ENCODE assay signal across 14 cellular contexts in genomic region chr3:56837196-56837955, GRCh38. TPM values are rescaled to one million over a fixed set of nuclear protein-coding genes. Genes with fewer than 3 reads are reported as not detected.
DNase-seq lines count a peak whose midpoint lies in the region; ATAC-seq, FAIRE-seq and TF ChIP-seq lines count a peak whose summit lies in the region.
"Had no signal": no experiment of that assay in that cellular context is flagged by ENCODE, and none has a peak within 500 bp of the region (broad histone marks: within the 10 kb centered on the region; RNA-seq: fewer than 3 reads in every experiment).

No MANE protein-coding gene starts in this region.

- peaks cover 2 to 7% of the 10 kb centered on the region in 2 donors for H3K4me1 Mint-ChIP-seq in immature natural killer cell
- H3K4me1 Mint-ChIP-seq in osteocyte (ENCODE audit: unreplicated experiment) = no peaks in the 10 kb centered on the region

- H3K27ac Mint-ChIP-seq in immature natural killer cell = peak overlapping the region in 1 of 6 donors; percentile 36
- H3K27ac Mint-ChIP-seq in osteocyte (ENCODE audit: unreplicated experiment) = no peak overlapping the region
- H3K27ac Mint-ChIP-seq: dendritic cell treated with granulocyte-macrophage colony-stimulating factor and Interleukin-4, amounts not matched to agents 40 ng/mL and 50 ng/mL, for 4 days; type B pancreatic cell had no signal

- peaks cover 3 to 4% (median 4%) of the 10 kb centered on the region in 3 donors for H3K36me3 Mint-ChIP-seq in immature natural killer cell
- no peaks in the 10 kb centered on the region for H3K36me3 Mint-ChIP-seq in osteocyte (ENCODE audit: unreplicated experiment)
- H3K36me3 Mint-ChIP-seq: type B pancreatic cell had no signal

- TF ChIP-seq CTCF in osteocyte (IDR thresholded peaks at IDR 0.05) = no peak

- ATAC-seq in GM18508 (IDR thresholded peaks at IDR 0.05; ENCODE audit: insufficient read depth, unreplicated experiment) (peak; percentile 53), GM19463 (IDR thresholded peaks at IDR 0.05; ENCODE audit: unreplicated experiment) (peak; percentile 85), HG03457 (IDR thresholded peaks at IDR 0.05; ENCODE audit: unreplicated experiment) (peak; percentile 92)
- ATAC-seq: K562, SK-N-SH treated with all-trans-retinoic acid at 6 μM for 48 hours had no signal

- H3K27me3 Mint-ChIP-seq in immature natural killer cell (ENCODE audit: low read depth in 3 of 3) (peaks cover 0 to 2% (median 1%) of the 10 kb centered on the region in 3 donors), osteocyte (ENCODE audit: unreplicated experiment) (peaks cover 18% of the 10 kb centered on the region)
- H3K27me3 Mint-ChIP-seq: type B pancreatic cell had no signal

- H3K4me3 Mint-ChIP-seq in immature natural killer cell (no peak overlapping the region), osteocyte (ENCODE audit: unreplicated experiment) (no peak overlapping the region)
- H3K4me3 Mint-ChIP-seq: dendritic cell treated with granulocyte-macrophage colony-stimulating factor and Interleukin-4, amounts not matched to agents 40 ng/mL and 50 ng/mL, for 4 days; type B pancreatic cell had no signal

- FAIRE-seq in islet of Langerhans (lab: Jason Lieb, UNC) = peak; percentile 13
- FAIRE-seq: K562 had no signal

- H3K9me3 Mint-ChIP-seq in immature natural killer cell (no peaks in the 10 kb centered on the region), osteocyte (ENCODE audit: unreplicated experiment) (no peaks in the 10 kb centered on the region)
- H3K9me3 Mint-ChIP-seq: dendritic cell treated with granulocyte-macrophage colony-stimulating factor and Interleukin-4, amounts not matched to agents 40 ng/mL and 50 ng/mL, for 4 days; type B pancreatic cell had no signal

- no peak for DNase-seq in immature natural killer cell
- DNase-seq in COLO668 (lab: John Stamatoyannopoulos, UW; ENCODE audit: unreplicated experiment) = no peak
- DNase-seq in osteocyte (ENCODE audit: extremely low spot score, unreplicated experiment) = no peak
- no peak for DNase-seq in NCI-H2171 (lab: John Stamatoyannopoulos, UW)
- DNase-seq: activated CD4-positive, alpha-beta T cell treated with anti-CD3 and anti-CD28 coated beads, Interleukin-2, amount 50 U/mL, for 1 hour; COR-L47 had no signal

RNA-seq across cellular contexts. Expression of gene ARHGEF3, which starts 35.6 kb away (rescaled TPM):
- polyA plus RNA-seq in immature natural killer cell = 100 to 1,000 TPM; 110 to 197 (median 136) TPM
- 2.5 and 2.7 TPM in 2 replicates for total RNA-seq in osteocyte
